Comparison of ENCODE assay signal across 1 cellular context in the genomic region with DNA sequence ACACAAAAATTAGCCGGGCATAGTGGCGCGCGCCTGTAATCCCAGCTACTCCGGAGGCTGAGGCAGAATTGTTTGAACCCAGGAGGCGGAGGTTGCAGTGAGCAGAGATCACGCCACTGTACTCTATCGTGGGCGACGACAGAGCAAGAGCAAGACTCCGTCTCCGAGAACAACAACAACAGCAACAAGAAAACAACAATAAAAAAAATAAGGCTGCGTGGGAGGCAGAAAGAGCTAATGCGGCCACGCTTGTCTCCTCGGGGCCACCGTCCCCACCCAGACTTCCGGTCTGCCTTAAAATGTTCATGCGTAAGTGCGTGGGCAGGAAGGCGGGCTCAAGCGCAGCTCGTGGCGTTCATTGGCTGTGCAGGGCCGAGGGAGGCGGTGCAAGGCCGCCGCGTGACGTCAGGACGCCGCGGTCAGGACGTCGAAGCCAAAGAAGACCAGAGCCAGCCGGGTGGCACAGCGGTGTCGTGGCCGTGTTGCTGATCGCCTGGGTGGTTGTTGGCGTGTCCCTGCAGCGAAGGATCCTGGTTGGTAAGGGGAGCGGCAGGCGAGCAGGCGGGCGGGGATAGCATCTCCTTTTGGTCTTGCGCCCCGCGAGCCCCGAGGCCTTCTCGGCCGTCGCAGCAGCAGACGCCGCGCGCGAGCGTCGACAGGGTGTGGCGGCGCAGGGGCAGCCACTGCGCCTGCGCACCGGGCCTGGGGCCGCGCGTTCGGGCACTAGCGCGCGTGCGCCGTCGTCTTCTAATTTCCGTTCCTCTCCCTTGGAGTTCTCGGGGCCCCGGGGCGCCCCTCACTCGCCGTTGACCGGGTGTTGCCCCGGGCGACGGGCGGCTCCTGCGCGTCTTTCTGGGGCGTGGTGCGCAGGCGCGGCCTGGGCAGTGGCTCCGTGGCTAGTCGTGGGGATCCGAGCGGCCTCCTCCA.
A peak's percentile ranks its signal among the peaks of the same experiment; 100 is the strongest.
TF ChIP-seq lines count a peak whose summit lies in the region.

A gene (plus strand): TSS at position 426 of the 927 bp plus-strand sequence. CDS start 2,146 bp downstream, outside the sequence.

TF ChIP-seq in HepG2, 621 proteins besides CTCF, POLR2A, EP300 and RAD21 (continued from another document):
- TF ChIP-seq, protein P1, sequence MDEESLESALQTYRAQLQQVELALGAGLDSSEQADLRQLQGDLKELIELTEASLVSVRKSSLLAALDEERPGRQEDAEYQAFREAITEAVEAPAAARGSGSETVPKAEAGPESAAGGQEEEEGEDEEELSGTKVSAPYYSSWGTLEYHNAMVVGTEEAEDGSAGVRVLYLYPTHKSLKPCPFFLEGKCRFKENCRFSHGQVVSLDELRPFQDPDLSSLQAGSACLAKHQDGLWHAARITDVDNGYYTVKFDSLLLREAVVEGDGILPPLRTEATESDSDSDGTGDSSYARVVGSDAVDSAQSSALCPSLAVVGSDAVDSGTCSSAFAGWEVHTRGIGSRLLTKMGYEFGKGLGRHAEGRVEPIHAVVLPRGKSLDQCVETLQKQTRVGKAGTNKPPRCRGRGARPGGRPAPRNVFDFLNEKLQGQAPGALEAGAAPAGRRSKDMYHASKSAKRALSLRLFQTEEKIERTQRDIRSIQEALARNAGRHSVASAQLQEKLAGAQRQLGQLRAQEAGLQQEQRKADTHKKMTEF (CRISPR knock-in tag; IDR thresholded peaks at IDR 0.05), result peak; percentile 90
- TF ChIP-seq CBX1 (IDR thresholded peaks at IDR 0.05; ENCODE audit: low read depth) (peak; percentile 25), KDM2A (CRISPR knock-in tag; IDR thresholded peaks at IDR 0.05; ENCODE audit: borderline replicate concordance, low read depth) (peak; percentile 84), ZNF589 (CRISPR knock-in tag; conservative IDR thresholded peaks at IDR 0.05) (peak; percentile 66; the same call in 1 of the 2 replicates), KAT8 (CRISPR knock-in tag; IDR thresholded peaks at IDR 0.05) (peak; percentile 93), GPN1 (CRISPR knock-in tag; IDR thresholded peaks at IDR 0.05; ENCODE audit: borderline replicate concordance) (peak; percentile 60; the same call in 1 of the 2 replicates), GABPA (IDR thresholded peaks at IDR 0.05; ENCODE audit: low read depth, low read length) (peak; percentile 67), GABPA (CRISPR knock-in tag; IDR thresholded peaks at IDR 0.05; ENCODE audit: low read depth) (peak; percentile 91), ZNF367 (CRISPR knock-in tag; IDR thresholded peaks at IDR 0.05; ENCODE audit: borderline replicate concordance) (0 out of 2 replicates have a peak, but pooled peaks have one; percentile 28), ZNF552 (CRISPR knock-in tag; IDR thresholded peaks at IDR 0.05; ENCODE audit: borderline replicate concordance) (peak; percentile 95), ARID2 (CRISPR knock-in tag; IDR thresholded peaks at IDR 0.05; ENCODE audit: borderline replicate concordance) (no peak), CAMTA2 (CRISPR knock-in tag; IDR thresholded peaks at IDR 0.05; ENCODE audit: borderline replicate concordance) (0 out of 2 replicates have a peak, but pooled peaks have one; percentile 31), ZNF780A (CRISPR knock-in tag; IDR thresholded peaks at IDR 0.05) (0 out of 2 replicates have a peak, but pooled peaks have one; percentile 27), SAFB2 (CRISPR knock-in tag; IDR thresholded peaks at IDR 0.05; ENCODE audit: borderline replicate concordance, low read depth) (peak; percentile 37; the same call in 1 of the 2 replicates), KLF13 (CRISPR knock-in tag; IDR thresholded peaks at IDR 0.05) (0 out of 2 replicates have a peak, but pooled peaks have one; percentile 49), YEATS2 (CRISPR knock-in tag; IDR thresholded peaks at IDR 0.05; ENCODE audit: borderline replicate concordance) (peak; percentile 90), ZNF720 (CRISPR knock-in tag; IDR thresholded peaks at IDR 0.05) (no peak), POGZ (CRISPR knock-in tag; IDR thresholded peaks at IDR 0.05) (peak; percentile 71), FOXA3 (CRISPR knock-in tag; IDR thresholded peaks at IDR 0.05) (no peak), FOXP1 (IDR thresholded peaks at IDR 0.05) (no peak), FOXP1 (CRISPR knock-in tag; IDR thresholded peaks at IDR 0.05) (0 out of 2 replicates have a peak, but pooled peaks have one; percentile 6), DNMT1 (CRISPR knock-in tag; IDR thresholded peaks at IDR 0.05) (peak; percentile 98), CHCHD3 (CRISPR knock-in tag; IDR thresholded peaks at IDR 0.05) (peak; percentile 55; the same call in 1 of the 2 replicates), PHF5A (CRISPR knock-in tag; IDR thresholded peaks at IDR 0.05; ENCODE audit: low read depth, unreplicated experiment) (no peak), ZNF749 (CRISPR knock-in tag; IDR thresholded peaks at IDR 0.05; ENCODE audit: borderline replicate concordance) (0 out of 2 replicates have a peak, but pooled peaks have one; percentile 37), HCFC1 (IDR thresholded peaks at IDR 0.05; ENCODE audit: low read depth, low read length) (peak; percentile 33; the same call in 1 of the 2 replicates), KDM6A (CRISPR knock-in tag; IDR thresholded peaks at IDR 0.05; ENCODE audit: low read depth) (no peak), ZNF224 (CRISPR knock-in tag; IDR thresholded peaks at IDR 0.05) (no peak)
- TF ChIP-seq, protein P2, sequence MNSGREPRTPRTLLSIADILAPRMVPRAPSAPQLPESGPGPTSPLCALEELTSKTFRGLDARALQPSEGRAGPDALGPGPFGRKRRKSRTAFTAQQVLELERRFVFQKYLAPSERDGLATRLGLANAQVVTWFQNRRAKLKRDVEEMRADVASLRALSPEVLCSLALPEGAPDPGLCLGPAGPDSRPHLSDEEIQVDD (CRISPR knock-in tag; IDR thresholded peaks at IDR 0.05; ENCODE audit: borderline replicate concordance), result peak; percentile 20; the same call in 1 of the 2 replicates
- TF ChIP-seq, protein P3, sequence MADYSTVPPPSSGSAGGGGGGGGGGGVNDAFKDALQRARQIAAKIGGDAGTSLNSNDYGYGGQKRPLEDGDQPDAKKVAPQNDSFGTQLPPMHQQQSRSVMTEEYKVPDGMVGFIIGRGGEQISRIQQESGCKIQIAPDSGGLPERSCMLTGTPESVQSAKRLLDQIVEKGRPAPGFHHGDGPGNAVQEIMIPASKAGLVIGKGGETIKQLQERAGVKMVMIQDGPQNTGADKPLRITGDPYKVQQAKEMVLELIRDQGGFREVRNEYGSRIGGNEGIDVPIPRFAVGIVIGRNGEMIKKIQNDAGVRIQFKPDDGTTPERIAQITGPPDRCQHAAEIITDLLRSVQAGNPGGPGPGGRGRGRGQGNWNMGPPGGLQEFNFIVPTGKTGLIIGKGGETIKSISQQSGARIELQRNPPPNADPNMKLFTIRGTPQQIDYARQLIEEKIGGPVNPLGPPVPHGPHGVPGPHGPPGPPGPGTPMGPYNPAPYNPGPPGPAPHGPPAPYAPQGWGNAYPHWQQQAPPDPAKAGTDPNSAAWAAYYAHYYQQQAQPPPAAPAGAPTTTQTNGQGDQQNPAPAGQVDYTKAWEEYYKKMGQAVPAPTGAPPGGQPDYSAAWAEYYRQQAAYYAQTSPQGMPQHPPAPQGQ (CRISPR knock-in tag; IDR thresholded peaks at IDR 0.05; ENCODE audit: borderline replicate concordance), result 0 out of 2 replicates have a peak, but pooled peaks have one; percentile 85
- TF ChIP-seq, protein P4, sequence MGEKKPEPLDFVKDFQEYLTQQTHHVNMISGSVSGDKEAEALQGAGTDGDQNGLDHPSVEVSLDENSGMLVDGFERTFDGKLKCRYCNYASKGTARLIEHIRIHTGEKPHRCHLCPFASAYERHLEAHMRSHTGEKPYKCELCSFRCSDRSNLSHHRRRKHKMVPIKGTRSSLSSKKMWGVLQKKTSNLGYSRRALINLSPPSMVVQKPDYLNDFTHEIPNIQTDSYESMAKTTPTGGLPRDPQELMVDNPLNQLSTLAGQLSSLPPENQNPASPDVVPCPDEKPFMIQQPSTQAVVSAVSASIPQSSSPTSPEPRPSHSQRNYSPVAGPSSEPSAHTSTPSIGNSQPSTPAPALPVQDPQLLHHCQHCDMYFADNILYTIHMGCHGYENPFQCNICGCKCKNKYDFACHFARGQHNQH (CRISPR knock-in tag; IDR thresholded peaks at IDR 0.05), result no peak; the same call in 1 of the 2 replicates
- TF ChIP-seq, protein P5, sequence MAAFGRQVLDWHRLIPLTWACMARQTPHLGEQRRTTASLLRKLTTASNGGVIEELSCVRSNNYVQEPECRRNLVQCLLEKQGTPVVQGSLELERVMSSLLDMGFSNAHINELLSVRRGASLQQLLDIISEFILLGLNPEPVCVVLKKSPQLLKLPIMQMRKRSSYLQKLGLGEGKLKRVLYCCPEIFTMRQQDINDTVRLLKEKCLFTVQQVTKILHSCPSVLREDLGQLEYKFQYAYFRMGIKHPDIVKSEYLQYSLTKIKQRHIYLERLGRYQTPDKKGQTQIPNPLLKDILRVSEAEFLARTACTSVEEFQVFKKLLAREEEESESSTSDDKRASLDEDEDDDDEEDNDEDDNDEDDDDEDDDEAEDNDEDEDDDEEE (CRISPR knock-in tag; IDR thresholded peaks at IDR 0.05), result peak; percentile 77; the same call in 1 of the 2 replicates
- TF ChIP-seq, protein P6, sequence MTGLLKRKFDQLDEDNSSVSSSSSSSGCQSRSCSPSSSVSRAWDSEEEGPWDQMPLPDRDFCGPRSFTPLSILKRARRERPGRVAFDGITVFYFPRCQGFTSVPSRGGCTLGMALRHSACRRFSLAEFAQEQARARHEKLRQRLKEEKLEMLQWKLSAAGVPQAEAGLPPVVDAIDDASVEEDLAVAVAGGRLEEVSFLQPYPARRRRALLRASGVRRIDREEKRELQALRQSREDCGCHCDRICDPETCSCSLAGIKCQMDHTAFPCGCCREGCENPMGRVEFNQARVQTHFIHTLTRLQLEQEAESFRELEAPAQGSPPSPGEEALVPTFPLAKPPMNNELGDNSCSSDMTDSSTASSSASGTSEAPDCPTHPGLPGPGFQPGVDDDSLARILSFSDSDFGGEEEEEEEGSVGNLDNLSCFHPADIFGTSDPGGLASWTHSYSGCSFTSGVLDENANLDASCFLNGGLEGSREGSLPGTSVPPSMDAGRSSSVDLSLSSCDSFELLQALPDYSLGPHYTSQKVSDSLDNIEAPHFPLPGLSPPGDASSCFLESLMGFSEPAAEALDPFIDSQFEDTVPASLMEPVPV (CRISPR knock-in tag; IDR thresholded peaks at IDR 0.05), result peak; percentile 47; the same call in 1 of the 2 replicates
